Comparison of ENCODE assay signal across 22 cellular contexts in genomic region chr16:62036807-62037135, GRCh38. TPM values are rescaled to one million over a fixed set of nuclear protein-coding genes. Genes with fewer than 3 reads are reported as not detected.
DNase-seq lines count a peak whose midpoint lies in the region; ATAC-seq and TF ChIP-seq lines count a peak whose summit lies in the region.
"Had no signal": no experiment of that assay in that cellular context is flagged by ENCODE, and none has a peak within 500 bp of the region (broad histone marks: within the 10 kb centered on the region; RNA-seq: fewer than 3 reads in every experiment).

No MANE protein-coding gene starts in this region.

- BruUV-seq in mammary epithelial cell (replicated peaks; lab: Mats Ljungman, UMichigan) (no TSS peak), MCF 10A (replicated peaks; lab: Mats Ljungman, UMichigan) (no TSS peak)

- H3K9me3 ChIP-seq in mammary epithelial cell (replicated peaks; ENCODE audit: insufficient read depth, low read length) (no peaks in the 10 kb centered on the region), thoracic aorta (no peaks in the 10 kb centered on the region)
- H3K9me3 ChIP-seq: neutrophil, right lobe of liver, upper lobe of left lung had no signal

- H3K4me3 ChIP-seq in mammary epithelial cell (replicated peaks in 1 of 3; ENCODE audit: insufficient read depth in 1 of 3, low read depth in 2 of 3, low read length in 3 of 3) (no peak overlapping the region), thoracic aorta (peak overlapping the region; percentile 73)
- H3K4me3 ChIP-seq: lung, right lobe of liver had no signal

- peaks cover 27% of the 10 kb centered on the region for H3K4me1 ChIP-seq in mammary epithelial cell (ENCODE audit: insufficient read depth, low read length)
- peaks cover 0 to 10% of the 10 kb centered on the region in 2 donors for H3K4me1 ChIP-seq in thoracic aorta (ENCODE audit: control insufficient read depth in 1 of 2, low read depth in 2 of 2)
- H3K4me1 ChIP-seq: right lobe of liver had no signal

- H3K27me3 ChIP-seq in mammary epithelial cell (ENCODE audit: insufficient read depth, low read length) (peaks cover 17% of the 10 kb centered on the region), thoracic aorta (replicated peaks; ENCODE audit: insufficient read depth) (no peaks in the 10 kb centered on the region)

- H3K4me2 ChIP-seq in mammary epithelial cell (ENCODE audit: insufficient read depth, low read depth, low read length), result peak overlapping the region; percentile 88

- H3K4me3 Mint-ChIP-seq in MCF 10A (ENCODE audit: unreplicated experiment), result no peak overlapping the region
- H3K4me3 Mint-ChIP-seq in mesothelial cell of epicardium, result peak overlapping the region; percentile 80
- H3K4me3 Mint-ChIP-seq: activated B cell treated with CpG ODN at 0.5 μM for 24 hours; activated CD8-positive, alpha-beta T cell treated with anti-CD3 and anti-CD28 coated beads, Interleukin-2, amount 10 ng/mL, durations not matched to agents 7 days and 5 days; activated naive CD4-positive, alpha-beta T cell treated with anti-CD3 and anti-CD28 coated beads, Interleukin-2, amount 50 U/mL, for 24 hours; dendritic cell treated with granulocyte-macrophage colony-stimulating factor and Interleukin-4, amounts not matched to agents 40 ng/mL and 50 ng/mL, for 4 days; IgD-negative memory B cell; stimulated activated naive CD8-positive, alpha-beta T cell treated with anti-CD3 and anti-CD28 coated beads, Interleukin-15, Interleukin-2, amounts not matched to agents 100 ng/mL and 50 ng/mL, for 24 hours had no signal

- no peak overlapping the region for H2AFZ ChIP-seq in mammary epithelial cell (ENCODE audit: low read depth, low read length)

- in situ Hi-C loops in mammary epithelial cell (cut with MboI; ENCODE audit: low sequenced_read_pairs in 2 of 2), result no loop called here

- H3K9me3 Mint-ChIP-seq in MCF 10A (ENCODE audit: unreplicated experiment) (no peaks in the 10 kb centered on the region), mesothelial cell of epicardium (no peaks in the 10 kb centered on the region)
- H3K9me3 Mint-ChIP-seq: activated B cell treated with CpG ODN at 0.5 μM for 24 hours; dendritic cell treated with granulocyte-macrophage colony-stimulating factor and Interleukin-4, amounts not matched to agents 40 ng/mL and 50 ng/mL, for 4 days; stimulated activated naive CD8-positive, alpha-beta T cell treated with anti-CD3 and anti-CD28 coated beads, Interleukin-15, Interleukin-2, amounts not matched to agents 100 ng/mL and 50 ng/mL, for 24 hours had no signal

- ATAC-seq in thoracic aorta (ENCODE audit: insufficient number of reproducible peaks, low FRiP score, low read depth), result no peak
- ATAC-seq: activated CD8-positive, alpha-beta T cell treated with anti-CD3 and anti-CD28 coated beads, Interleukin-2, amount 10 ng/mL, durations not matched to agents 7 days and 5 days; right lobe of liver had no signal

- TF ChIP-seq CTCF in mammary epithelial cell (conservative IDR thresholded peaks at IDR 0.05 in 1 of 2, IDR thresholded peaks at IDR 0.05 in 1 of 2; ENCODE audit: extremely low read depth in 1 of 2, insufficient read depth in 1 of 2, low read depth in 1 of 2, low read length in 2 of 2), result no peak
- no peak for TF ChIP-seq CTCF in MCF 10A (IDR thresholded peaks at IDR 0.05; ENCODE audit: unreplicated experiment)
- TF ChIP-seq CTCF in mesothelial cell of epicardium (IDR thresholded peaks at IDR 0.05; ENCODE audit: unreplicated experiment), result no peak
- no peak for TF ChIP-seq CTCF in thoracic aorta (IDR thresholded peaks at IDR 0.05)

- dilution Hi-C loops in mammary epithelial cell (cut with HindIII; ENCODE audit: low sequenced_read_pairs), result no loop called here

- no peaks in the 10 kb centered on the region for H4K20me1 ChIP-seq in mammary epithelial cell (ENCODE audit: insufficient read depth, low read length)

- H3K4me1 Mint-ChIP-seq in MCF 10A (ENCODE audit: insufficient read depth, unreplicated experiment), result peaks cover 8% of the 10 kb centered on the region
- H3K4me1 Mint-ChIP-seq in mesothelial cell of epicardium, result peaks cover 37% of the 10 kb centered on the region
- H3K4me1 Mint-ChIP-seq: activated B cell treated with CpG ODN at 0.5 μM for 24 hours; activated naive CD4-positive, alpha-beta T cell treated with anti-CD3 and anti-CD28 coated beads, Interleukin-2, amount 50 U/mL, for 24 hours; CD14-positive monocyte; IgD-negative memory B cell had no signal

- no peak for DNase-seq in mammary epithelial cell
- DNase-seq in MCF 10A (ENCODE audit: unreplicated experiment), result no peak
- peak; percentile 58 for DNase-seq in ecto neural progenitor cell (ENCODE audit: low spot score)
- DNase-seq in mesothelial cell of epicardium (ENCODE audit: low spot score in 2 of 2, unreplicated experiment in 2 of 2), result no peak
- no peak for DNase-seq in thoracic aorta (ENCODE audit: low spot score)
- DNase-seq in dermis blood vessel endothelial cell, result no peak
- DNase-seq in NCI-H1417 (lab: John Stamatoyannopoulos, UW), result no peak
- no peak for DNase-seq in stimulated activated naive CD4-positive, alpha-beta T cell (lab: John Stamatoyannopoulos, UW)
- DNase-seq: activated B cell treated with CpG ODN at 0.5 μM for 24 hours; activated CD8-positive, alpha-beta T cell treated with anti-CD3 and anti-CD28 coated beads, Interleukin-2, amount 10 ng/mL, durations not matched to agents 7 days and 5 days; DMS 273 treated with DMSO at 0.1 percent for 48 hours; NCI-H2029 treated with DMSO at 0.1 percent for 48 hours; T-helper 2 cell had no signal

- H3K36me3 Mint-ChIP-seq in MCF 10A (ENCODE audit: insufficient read depth, unreplicated experiment) (no peaks in the 10 kb centered on the region), mesothelial cell of epicardium (no peaks in the 10 kb centered on the region)
- H3K36me3 Mint-ChIP-seq: CD14-positive monocyte had no signal

- H3K9ac ChIP-seq in mammary epithelial cell (ENCODE audit: insufficient read depth, low read length), result no peak overlapping the region

- H3K27ac ChIP-seq in mammary epithelial cell (ENCODE audit: insufficient read depth, low read depth, low read length) (no peak overlapping the region), thoracic aorta (no peak overlapping the region)
- H3K27ac ChIP-seq: neutrophil, right lobe of liver, upper lobe of left lung had no signal

- H3K79me2 ChIP-seq in mammary epithelial cell (ENCODE audit: insufficient read depth, low read length), result no peaks in the 10 kb centered on the region

- POLR2A ChIA-PET in MCF 10A (lab: Yijun Ruan, JAX), result no interaction called here

- intact Hi-C loops in mammary epithelial cell (cut with micrococcal nuclease) (no loop called here), MCF 10A (cut with micrococcal nuclease) (no loop called here)

- H3K27me3 Mint-ChIP-seq in MCF 10A (ENCODE audit: insufficient read depth, unreplicated experiment) (peaks cover 74% of the 10 kb centered on the region), mesothelial cell of epicardium (ENCODE audit: low read depth) (peaks cover 92% of the 10 kb centered on the region)

- CTCF ChIA-PET in mammary epithelial cell (lab: Charles Lee; ENCODE audit: low non-redundant PET), result no interaction called here
- CTCF ChIA-PET in MCF 10A (lab: Yijun Ruan, JAX), result interaction anchor here (0.5 kb wide), 1 partner anchor 854 kb away, joined by 3 read pairs; no protein-coding TSS in a partner anchor

- H3K36me3 ChIP-seq in mammary epithelial cell (ENCODE audit: insufficient read depth, low read length), result no peaks in the 10 kb centered on the region
- no peaks in the 10 kb centered on the region for H3K36me3 ChIP-seq in thoracic aorta
- H3K36me3 ChIP-seq: neutrophil, right lobe of liver, upper lobe of left lung had no signal

- H3K27ac Mint-ChIP-seq in MCF 10A (ENCODE audit: low read depth, unreplicated experiment) (no peak overlapping the region), mesothelial cell of epicardium (no peak overlapping the region)
- H3K27ac Mint-ChIP-seq: activated B cell treated with CpG ODN at 0.5 μM for 24 hours; activated CD8-positive, alpha-beta T cell treated with anti-CD3 and anti-CD28 coated beads, Interleukin-2, amount 10 ng/mL, durations not matched to agents 7 days and 5 days; activated naive CD4-positive, alpha-beta T cell treated with anti-CD3 and anti-CD28 coated beads, Interleukin-2, amount 50 U/mL, for 24 hours; CD14-positive monocyte; dendritic cell treated with granulocyte-macrophage colony-stimulating factor and Interleukin-4, amounts not matched to agents 40 ng/mL and 50 ng/mL, for 4 days; IgD-negative memory B cell; stimulated activated naive CD8-positive, alpha-beta T cell treated with anti-CD3 and anti-CD28 coated beads, Interleukin-15, Interleukin-2, amounts not matched to agents 100 ng/mL and 50 ng/mL, for 24 hours had no signal

- 17% methylated on average over 14 of the region's 15 CpGs for WGBS in mammary epithelial cell (ENCODE audit: low coverage, missing lambda C conversion rate)

RNA-seq across cellular contexts. Expression of gene CDH8, which starts 0.5 kb away (rescaled TPM):
- total RNA-seq in mammary epithelial cell (1 to 10 TPM in 1 of 2 donors, not detected in 1; 6.0 TPM), MCF 10A (2022) (0.22 and 0.42 TPM in 2 replicates), mesothelial cell of epicardium (18.8 to 22.6 TPM (median 20.2 TPM) in 3 replicates), thoracic aorta (1 to 10 TPM; 5.4 to 7.0 TPM), dermis blood vessel endothelial cell (not detected in 2 replicates)
- 0.17 TPM for polyA plus RNA-seq in mammary epithelial cell
- not detected for polyA minus RNA-seq in mammary epithelial cell
- total RNA-seq: activated CD8-positive, alpha-beta T cell treated with anti-CD3 and anti-CD28 coated beads, Interleukin-2, amount 10 ng/mL, durations not matched to agents 7 days and 5 days; right lobe of liver had no signal
- polyA plus RNA-seq: CD14-positive monocyte, IgD-negative memory B cell had no signal
